ENCODE assay signal across 10 cellular contexts in genomic region chr22:50544746-50545253, GRCh38. TPM values are rescaled to one million over a fixed set of nuclear protein-coding genes. Genes with fewer than 3 reads are reported as not detected.
DNase-seq lines count a peak whose midpoint lies in the region; ATAC-seq and TF ChIP-seq lines count a peak whose summit lies in the region.
"Had no signal": no experiment of that assay in that cellular context is flagged by ENCODE, and none has a peak within 500 bp of the region (broad histone marks: within the 10 kb centered on the region; RNA-seq: fewer than 3 reads in every experiment).

No MANE protein-coding gene starts in this region.

- H3K9me3 ChIP-seq in lower lobe of right lung = no peaks in the 10 kb centered on the region

- no peaks in the 10 kb centered on the region for H4K20me1 ChIP-seq in GM23338 (replicated peaks; ENCODE audit: insufficient read depth)

- peaks cover 7% of the 10 kb centered on the region; the same call in 1 of the 2 replicates for H3F3A ChIP-seq in GM23338 (replicated peaks; ENCODE audit: low read depth)

- no peak overlapping the region for H3K27ac ChIP-seq in GM23338 (ENCODE audit: low read depth)
- peak overlapping the region; percentile 97 for H3K27ac ChIP-seq in lower lobe of right lung

- peak overlapping the region; percentile 73; the same call in 1 of the 2 replicates for H3K4me2 ChIP-seq in GM23338

- H3K27me3 ChIP-seq in GM23338 (ENCODE audit: insufficient read depth) (peaks cover 39% of the 10 kb centered on the region), lower lobe of right lung (ENCODE audit: low read depth) (peaks cover 41% of the 10 kb centered on the region)

- H3K4me3 ChIP-seq in GM23338 (peak overlapping the region; percentile 44; the same call in 1 of the 2 replicates), lower lobe of right lung (no peak overlapping the region)

- peaks cover 0 to 3% (median 0%) of the 10 kb centered on the region in 7 donors for H3K9me3 Mint-ChIP-seq in CD14-positive monocyte
- H3K9me3 Mint-ChIP-seq in GM23338 = no peaks in the 10 kb centered on the region
- peaks cover 2 to 4% of the 10 kb centered on the region in 2 donors for H3K9me3 Mint-ChIP-seq in activated T-cell treated with anti-CD3 and anti-CD28 coated beads, Interleukin-2, amount 50 U/mL, for 72 hours
- H3K9me3 Mint-ChIP-seq: H9 had no signal

- H3K4me3 Mint-ChIP-seq in CD14-positive monocyte (peak overlapping the region; percentile 72 to 79), GM23338 (no peak overlapping the region)
- H3K4me3 Mint-ChIP-seq in activated T-cell treated with anti-CD3 and anti-CD28 coated beads, Interleukin-2, amount 50 U/mL, for 72 hours = peak overlapping the region; percentile 71 to 74

- peaks cover 1 to 22% (median 3%) of the 10 kb centered on the region in 3 donors for H3K27me3 Mint-ChIP-seq in CD14-positive monocyte (ENCODE audit: low read depth in 3 of 3)
- peaks cover 30% of the 10 kb centered on the region for H3K27me3 Mint-ChIP-seq in GM23338 (ENCODE audit: insufficient read depth, low read depth, poor library complexity)
- no peaks in the 10 kb centered on the region for H3K27me3 Mint-ChIP-seq in activated T-cell treated with anti-CD3 and anti-CD28 coated beads, Interleukin-2, amount 50 U/mL, for 72 hours (ENCODE audit: low read depth)

- no peaks in the 10 kb centered on the region for H3K9me2 ChIP-seq in GM23338 (ENCODE audit: insufficient read depth)

- DNase-seq in CD14-positive monocyte (ENCODE audit: low spot score) (no peak), GM23338 (ENCODE audit: low spot score) (no peak), lower lobe of right lung (peak; percentile 84), DMS 273 (lab: John Stamatoyannopoulos, UW; ENCODE audit: unreplicated experiment) (no peak)
- peak; percentile 63 to 65 for DNase-seq in activated T-cell treated with anti-CD3 and anti-CD28 coated beads, Interleukin-2, amount 50 U/mL, for 72 hours

- H3K79me2 ChIP-seq in GM23338 (replicated peaks; ENCODE audit: insufficient read depth) = no peaks in the 10 kb centered on the region

- peak overlapping the region; percentile 97 to 100 (median 99) for H3K27ac Mint-ChIP-seq in CD14-positive monocyte
- H3K27ac Mint-ChIP-seq in GM23338 = no peak overlapping the region
- peak overlapping the region; percentile 47 for H3K27ac Mint-ChIP-seq in activated T-cell treated with anti-CD3 and anti-CD28 coated beads, Interleukin-2, amount 50 U/mL, for 72 hours
- H3K27ac Mint-ChIP-seq: H9 had no signal

- no peaks in the 10 kb centered on the region for H3K36me3 ChIP-seq in GM23338 (ENCODE audit: insufficient read depth)
- no peaks in the 10 kb centered on the region for H3K36me3 ChIP-seq in lower lobe of right lung

- peak overlapping the region; percentile 91 for H2AFZ ChIP-seq in GM23338

- H3K36me3 Mint-ChIP-seq in CD14-positive monocyte (peaks cover 3 to 5% of the 10 kb centered on the region in 2 donors), GM23338 (ENCODE audit: low read depth) (no peaks in the 10 kb centered on the region)
- H3K36me3 Mint-ChIP-seq in activated T-cell treated with anti-CD3 and anti-CD28 coated beads, Interleukin-2, amount 50 U/mL, for 72 hours (ENCODE audit: insufficient read depth in 2 of 2) = peaks cover 6 to 7% of the 10 kb centered on the region in 2 donors

- TF ChIP-seq CTCF in CD14-positive monocyte (IDR thresholded peaks at IDR 0.05) = no peak
- TF ChIP-seq CTCF in GM23338 (conservative IDR thresholded peaks at IDR 0.05; ENCODE audit: low read depth in 2 of 2) = no peak
- TF ChIP-seq CTCF in lower lobe of right lung (IDR thresholded peaks at IDR 0.05) = no peak

- H3K4me1 ChIP-seq in GM23338 (ENCODE audit: insufficient read depth) = no peaks in the 10 kb centered on the region; the same call in 1 of the 2 replicates
- peaks cover 55% of the 10 kb centered on the region for H3K4me1 ChIP-seq in lower lobe of right lung

- ATAC-seq in GM23338 (no peak), lower lobe of right lung (peak; percentile 34 to 54), GM19324 (IDR thresholded peaks at IDR 0.05; ENCODE audit: low FRiP score, unreplicated experiment) (no peak), GM21786 (IDR thresholded peaks at IDR 0.05; ENCODE audit: unreplicated experiment) (no peak), GM19463 (IDR thresholded peaks at IDR 0.05; ENCODE audit: unreplicated experiment) (no peak)
- peak; percentile 12 to 27 for ATAC-seq in activated T-cell treated with anti-CD3 and anti-CD28 coated beads, Interleukin-2, amount 50 U/mL, for 72 hours (replicated peaks in 1 of 2)

- intact Hi-C loops in CD14-positive monocyte (cut with micrococcal nuclease) (loop anchor here (2.0 to 5.0 kb wide), 3 partner anchors 16 to 38 kb away; partner anchors contain the start of genes CHKB (in 1 of the 2) and SYCE3 (in 1 of the 2)), lower lobe of right lung (cut with DNase I) (no loop called here)

- peaks cover 65% of the 10 kb centered on the region for H3K4me1 Mint-ChIP-seq in CD14-positive monocyte
- H3K4me1 Mint-ChIP-seq in GM23338 = no peaks in the 10 kb centered on the region
- peaks cover 51% of the 10 kb centered on the region for H3K4me1 Mint-ChIP-seq in activated T-cell treated with anti-CD3 and anti-CD28 coated beads, Interleukin-2, amount 50 U/mL, for 72 hours (ENCODE audit: low read depth)
- H3K4me1 Mint-ChIP-seq: H9 had no signal

TF ChIP-seq in GM23338, 12 proteins besides CTCF, POLR2A, EP300 and RAD21:
- TF ChIP-seq CREB1 (CRISPR knock-in tag; IDR thresholded peaks at IDR 0.05; ENCODE audit: low read depth) (no peak), JUNB (IDR thresholded peaks at IDR 0.05; ENCODE audit: unreplicated experiment) (no peak)

RNA-seq across cellular contexts. Expression of gene KLHDC7B, which starts 0.9 kb away (rescaled TPM):
- polyA plus RNA-seq in CD14-positive monocyte = 1 to 10 TPM in 1 of 2 donors, under 1 TPM in 1; 0.88 to 4.3 TPM
- total RNA-seq in GM23338 (2014; rRNA removed; shearing (Covaris generic)) = 0.58 TPM in 1 of 2 replicates, not detected in the other
- polyA plus RNA-seq in GM23338 (2016; fragmentation: Nextera tagmentation; extraction: Ambion mirVana) = not detected in 2 replicates
- 10 to 100 TPM; 45.5 to 49.1 TPM for total RNA-seq in activated T-cell treated with anti-CD3 and anti-CD28 coated beads, Interleukin-2, amount 50 U/mL, for 72 hours
- 0.77 TPM for total RNA-seq in lower lobe of right lung
- total RNA-seq: H9 had no signal

RNA-seq across cellular contexts. Expression of gene TYMP, which starts 15.0 kb away (rescaled TPM):
- polyA plus RNA-seq in CD14-positive monocyte = 100 to 1,000 TPM; 787 to 955 TPM
- 0.28 and 1.2 TPM in 2 replicates for total RNA-seq in GM23338 (2014; rRNA removed; shearing (Covaris generic))
- polyA plus RNA-seq in GM23338 (2016; fragmentation: Nextera tagmentation; extraction: Ambion mirVana) = 1.8 and 1.9 TPM in 2 replicates
- total RNA-seq in activated T-cell treated with anti-CD3 and anti-CD28 coated beads, Interleukin-2, amount 50 U/mL, for 72 hours = 100 to 1,000 TPM in 1 of 2 donors, 10 to 100 TPM in 1; 71.5 to 101 TPM
- 151 TPM for total RNA-seq in lower lobe of right lung

RNA-seq across cellular contexts. Expression of gene SYCE3, which starts 17.9 kb away (rescaled TPM):
- polyA plus RNA-seq in CD14-positive monocyte (1 to 10 TPM in 1 of 2 donors, not detected in 1; 1.9 TPM), GM23338 (2016; fragmentation: Nextera tagmentation; extraction: Ambion mirVana) (not detected in 2 replicates)
- not detected in 2 replicates for total RNA-seq in GM23338 (2014; rRNA removed; shearing (Covaris generic))
- total RNA-seq in activated T-cell treated with anti-CD3 and anti-CD28 coated beads, Interleukin-2, amount 50 U/mL, for 72 hours = 1 to 10 TPM; 1.7 TPM
- total RNA-seq in lower lobe of right lung = not detected
- total RNA-seq: cardiac septum had no signal

RNA-seq across cellular contexts. Expression of gene SCO2, which starts 19.4 kb away (rescaled TPM):
- polyA plus RNA-seq in CD14-positive monocyte (10 to 100 TPM; 39.5 to 69.6 TPM), GM23338 (2016; fragmentation: Nextera tagmentation; extraction: Ambion mirVana) (1.1 and 2.6 TPM in 2 replicates)
- total RNA-seq in GM23338 (2014; rRNA removed; shearing (Covaris generic)) = 1.6 and 4.9 TPM in 2 replicates
- 1 to 10 TPM; 8.3 to 8.5 TPM for total RNA-seq in activated T-cell treated with anti-CD3 and anti-CD28 coated beads, Interleukin-2, amount 50 U/mL, for 72 hours
- total RNA-seq in lower lobe of right lung = 4.9 TPM

RNA-seq across cellular contexts. Expression of gene CPT1B, which starts 33.4 kb away (rescaled TPM):
- polyA plus RNA-seq in CD14-positive monocyte = under 1 TPM in 1 of 2 donors, not detected in 1; 0.18 TPM
- 5.5 and 14.4 TPM in 2 replicates for total RNA-seq in GM23338 (2014; rRNA removed; shearing (Covaris generic))
- 5.6 and 6.4 TPM in 2 replicates for polyA plus RNA-seq in GM23338 (2016; fragmentation: Nextera tagmentation; extraction: Ambion mirVana)
- 10 to 100 TPM; 85.3 to 88.0 TPM for total RNA-seq in activated T-cell treated with anti-CD3 and anti-CD28 coated beads, Interleukin-2, amount 50 U/mL, for 72 hours
- 12.6 TPM for total RNA-seq in lower lobe of right lung

Comparison
In these comparisons a context has a peak if more than half of its experiments do, and no peak if none do; other contexts are left out.
1. DNase-seq: peak in activated T-cell treated with anti-CD3 and anti-CD28 coated beads, Interleukin-2, amount 50 U/mL, for 72 hours (2 of 2) and lower lobe of right lung (single experiment); none in CD14-positive monocyte (single experiment), GM23338 (single experiment) and DMS 273 (single experiment).
2. ATAC-seq: peak in activated T-cell treated with anti-CD3 and anti-CD28 coated beads, Interleukin-2, amount 50 U/mL, for 72 hours (2 of 2) and lower lobe of right lung (2 of 2); none in GM23338 (single experiment), GM19324 (single experiment), GM21786 (single experiment) and GM19463 (single experiment).
3. RNA of gene KLHDC7B, which starts 0.9 kb away (total RNA-seq): 45.5 to 49.1 TPM in activated T-cell treated with anti-CD3 and anti-CD28 coated beads, Interleukin-2, amount 50 U/mL, for 72 hours; 0.77 TPM in lower lobe of right lung (single experiment) and 0.58 TPM in GM23338; every median in the first group is over 10 times any median in the second.
4. RNA of gene TYMP, which starts 15.0 kb away (total RNA-seq): 151 TPM in lower lobe of right lung (single experiment) and 71.5 to 101 TPM in activated T-cell treated with anti-CD3 and anti-CD28 coated beads, Interleukin-2, amount 50 U/mL, for 72 hours; 0.28 to 1.2 TPM in GM23338; every median in the first group is over 10 times any median in the second.